8 cellular contexts compared by ENCODE assay signal in genomic region chr2:231463698-231464575, GRCh38. TPM values are rescaled to one million over a fixed set of nuclear protein-coding genes. Genes with fewer than 3 reads are reported as not detected.
A peak's percentile ranks its signal among the peaks of the same experiment; 100 is the strongest.
DNase-seq lines count a peak whose midpoint lies in the region; ATAC-seq and TF ChIP-seq lines count a peak whose summit lies in the region.

Gene NCL (minus strand): TSS chr2:231464484. CDS start chr2:231464353, 131 bp downstream.

- peak within 1 kb of the TSS; percentile 98 for H3K9ac ChIP-seq in neural progenitor cell

- no peaks in the 10 kb centered on the region for H3K9me3 Mint-ChIP-seq in activated T-helper 1 cell treated with anti-CD3 and anti-CD28 coated beads, Interleukin-12 subunit alpha, Interleukin-12 subunit beta, Interleukin-2, Interleukin-4 antibody, amounts not matched to agents 30 ng/mL and 10 ng/mL and 1 ng/mL, durations not matched to agents 14 hours and 24 hours and 36 hours
- no peaks in the 10 kb centered on the region for H3K9me3 Mint-ChIP-seq in neural progenitor cell

- DNase-seq in DMS79 treated with DMSO at 0.1 percent for 48 hours (lab: John Stamatoyannopoulos, UW) (peak; percentile 77), KG1 (lab: John Stamatoyannopoulos, UW) (peak; percentile 49), RKO (ENCODE audit: low spot score) (peak; percentile 96), fibroblast of peridontal ligament (ENCODE audit: extremely low read depth) (peak; percentile 97), neural progenitor cell (ENCODE audit: low spot score) (peak; percentile 92), stromal cell of bone marrow (ENCODE audit: low read depth) (peak; percentile 97)
- peak; percentile 79 for DNase-seq in activated T-helper 1 cell treated with anti-CD3 and anti-CD28 coated beads, Interleukin-12 subunit alpha, Interleukin-12 subunit beta, Interleukin-2, Interleukin-4 antibody, amounts not matched to agents 30 ng/mL and 10 ng/mL and 1 ng/mL, durations not matched to agents 14 hours and 24 hours and 36 hours (ENCODE audit: low spot score)

- peaks cover 52% of the 10 kb centered on the region for H4K20me1 ChIP-seq in neural progenitor cell (ENCODE audit: low read depth)

- ATAC-seq in GM21723 (IDR thresholded peaks at IDR 0.05; ENCODE audit: unreplicated experiment): peak; percentile 88

- H3K79me2 ChIP-seq in neural progenitor cell (ENCODE audit: low read depth): peaks cover 67% of the 10 kb centered on the region

- H3K36me3 ChIP-seq in neural progenitor cell: peaks cover 35% of the 10 kb centered on the region

- H3K4me1 ChIP-seq in neural progenitor cell: peaks cover 14% of the 10 kb centered on the region

- peaks cover 40% of the 10 kb centered on the region for H3K36me3 Mint-ChIP-seq in activated T-helper 1 cell treated with anti-CD3 and anti-CD28 coated beads, Interleukin-12 subunit alpha, Interleukin-12 subunit beta, Interleukin-2, Interleukin-4 antibody, amounts not matched to agents 30 ng/mL and 10 ng/mL and 1 ng/mL, durations not matched to agents 14 hours and 24 hours and 36 hours (ENCODE audit: low read depth)
- peaks cover 32% of the 10 kb centered on the region for H3K36me3 Mint-ChIP-seq in neural progenitor cell

- peaks cover 43% of the 10 kb centered on the region for H3K4me1 Mint-ChIP-seq in activated T-helper 1 cell treated with anti-CD3 and anti-CD28 coated beads, Interleukin-12 subunit alpha, Interleukin-12 subunit beta, Interleukin-2, Interleukin-4 antibody, amounts not matched to agents 30 ng/mL and 10 ng/mL and 1 ng/mL, durations not matched to agents 14 hours and 24 hours and 36 hours (ENCODE audit: low read depth)
- peaks cover 26% of the 10 kb centered on the region for H3K4me1 Mint-ChIP-seq in neural progenitor cell

- peak within 1 kb of the TSS; percentile 99 for H3K27ac Mint-ChIP-seq in activated T-helper 1 cell treated with anti-CD3 and anti-CD28 coated beads, Interleukin-12 subunit alpha, Interleukin-12 subunit beta, Interleukin-2, Interleukin-4 antibody, amounts not matched to agents 30 ng/mL and 10 ng/mL and 1 ng/mL, durations not matched to agents 14 hours and 24 hours and 36 hours
- peak within 1 kb of the TSS; percentile 96 for H3K27ac Mint-ChIP-seq in neural progenitor cell

- no peaks in the 10 kb centered on the region for H3K27me3 ChIP-seq in neural progenitor cell

- peak within 1 kb of the TSS; percentile 97 for H3K4me2 ChIP-seq in neural progenitor cell

- peak within 1 kb of the TSS; percentile 52 for H2AFZ ChIP-seq in neural progenitor cell (replicated peaks)

- H3F3A ChIP-seq in neural progenitor cell (ENCODE audit: low read depth): peaks cover 59% of the 10 kb centered on the region

- TF ChIP-seq CTCF in neural progenitor cell (IDR thresholded peaks at IDR 0.05): no peak

- H3K4me3 ChIP-seq in neural progenitor cell: peak within 1 kb of the TSS; percentile 74

- intact Hi-C loops in activated T-helper 1 cell treated with anti-CD3 and anti-CD28 coated beads, Interleukin-12 subunit alpha, Interleukin-12 subunit beta, Interleukin-2, Interleukin-4 antibody, amounts not matched to agents 30 ng/mL and 10 ng/mL and 1 ng/mL, durations not matched to agents 14 hours and 24 hours and 36 hours (cut with micrococcal nuclease): loop anchor here (1.0 to 10.0 kb wide), 10 partner anchors 19 to 1539 kb away; partner anchors contain the start of genes DIS3L2, FBXO36, PDE6D and PTMA

- H3K4me3 Mint-ChIP-seq in activated T-helper 1 cell treated with anti-CD3 and anti-CD28 coated beads, Interleukin-12 subunit alpha, Interleukin-12 subunit beta, Interleukin-2, Interleukin-4 antibody, amounts not matched to agents 30 ng/mL and 10 ng/mL and 1 ng/mL, durations not matched to agents 14 hours and 24 hours and 36 hours: peak within 1 kb of the TSS; percentile 99
- H3K4me3 Mint-ChIP-seq in neural progenitor cell: peak within 1 kb of the TSS; percentile 97

- H3K27ac ChIP-seq in neural progenitor cell: peak within 1 kb of the TSS; percentile 100

- H3K9me3 ChIP-seq in neural progenitor cell (ENCODE audit: low read depth): no peaks in the 10 kb centered on the region

- no peaks in the 10 kb centered on the region for H3K27me3 Mint-ChIP-seq in activated T-helper 1 cell treated with anti-CD3 and anti-CD28 coated beads, Interleukin-12 subunit alpha, Interleukin-12 subunit beta, Interleukin-2, Interleukin-4 antibody, amounts not matched to agents 30 ng/mL and 10 ng/mL and 1 ng/mL, durations not matched to agents 14 hours and 24 hours and 36 hours (ENCODE audit: insufficient read depth)
- H3K27me3 Mint-ChIP-seq in neural progenitor cell (ENCODE audit: insufficient read depth, low read depth): peaks cover 3% of the 10 kb centered on the region

RNA-seq across cellular contexts. Expression of gene NCL, which starts in this region (rescaled TPM):
- 1,388 and 1,421 TPM in 2 replicates for total RNA-seq in activated T-helper 1 cell treated with anti-CD3 and anti-CD28 coated beads, Interleukin-12 subunit alpha, Interleukin-12 subunit beta, Interleukin-2, Interleukin-4 antibody, amounts not matched to agents 30 ng/mL and 10 ng/mL and 1 ng/mL, durations not matched to agents 14 hours and 24 hours and 36 hours
- total RNA-seq in neural progenitor cell (ENCODE audit: low replicate concordance): 257 and 354 TPM in 2 replicates

Comparison
In these comparisons a context has a peak if more than half of its experiments do, and no peak if none do; other contexts are left out.
1. Peak in every context shown above with its lines: DNase-seq, ATAC-seq, H3K4me3 ChIP-seq and H3K27ac ChIP-seq.